In the genomic region with DNA sequence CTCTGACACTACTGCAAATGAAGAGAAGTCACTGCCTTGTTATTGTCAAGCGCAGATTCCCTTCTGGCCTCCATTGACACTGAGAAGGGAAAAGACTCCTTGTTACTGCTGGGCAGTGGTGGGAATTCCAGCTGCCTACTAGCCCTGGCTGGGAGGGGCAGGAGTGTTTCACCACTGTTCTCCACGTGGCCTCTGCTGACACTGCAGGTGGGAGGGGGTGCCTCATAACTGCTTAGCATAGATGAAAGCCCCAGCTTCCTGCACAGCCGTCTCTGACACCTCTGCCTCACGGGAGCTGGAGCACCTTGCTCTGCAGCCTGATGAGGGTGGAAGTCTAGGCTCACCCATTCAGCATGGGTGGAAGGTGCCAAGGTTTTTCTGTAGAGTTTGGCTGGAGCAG, we compare ENCODE assay signal across 1 cellular context.
TF ChIP-seq lines count a peak whose summit lies in the region.

No MANE protein-coding gene starts in this region.

TF ChIP-seq in HepG2, 621 proteins besides CTCF, POLR2A, EP300 and RAD21 (continued from another document):
- TF ChIP-seq, protein P1, sequence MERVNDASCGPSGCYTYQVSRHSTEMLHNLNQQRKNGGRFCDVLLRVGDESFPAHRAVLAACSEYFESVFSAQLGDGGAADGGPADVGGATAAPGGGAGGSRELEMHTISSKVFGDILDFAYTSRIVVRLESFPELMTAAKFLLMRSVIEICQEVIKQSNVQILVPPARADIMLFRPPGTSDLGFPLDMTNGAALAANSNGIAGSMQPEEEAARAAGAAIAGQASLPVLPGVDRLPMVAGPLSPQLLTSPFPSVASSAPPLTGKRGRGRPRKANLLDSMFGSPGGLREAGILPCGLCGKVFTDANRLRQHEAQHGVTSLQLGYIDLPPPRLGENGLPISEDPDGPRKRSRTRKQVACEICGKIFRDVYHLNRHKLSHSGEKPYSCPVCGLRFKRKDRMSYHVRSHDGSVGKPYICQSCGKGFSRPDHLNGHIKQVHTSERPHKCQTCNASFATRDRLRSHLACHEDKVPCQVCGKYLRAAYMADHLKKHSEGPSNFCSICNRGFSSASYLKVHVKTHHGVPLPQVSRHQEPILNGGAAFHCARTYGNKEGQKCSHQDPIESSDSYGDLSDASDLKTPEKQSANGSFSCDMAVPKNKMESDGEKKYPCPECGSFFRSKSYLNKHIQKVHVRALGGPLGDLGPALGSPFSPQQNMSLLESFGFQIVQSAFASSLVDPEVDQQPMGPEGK (CRISPR knock-in tag; IDR thresholded peaks at IDR 0.05), result 0 out of 2 replicates have a peak, but pooled peaks have one; percentile 12
- 0 out of 2 replicates have a peak, but pooled peaks have one; percentile 32 for TF ChIP-seq ZC3H13 (CRISPR knock-in tag; IDR thresholded peaks at IDR 0.05)
- TF ChIP-seq, protein P2, sequence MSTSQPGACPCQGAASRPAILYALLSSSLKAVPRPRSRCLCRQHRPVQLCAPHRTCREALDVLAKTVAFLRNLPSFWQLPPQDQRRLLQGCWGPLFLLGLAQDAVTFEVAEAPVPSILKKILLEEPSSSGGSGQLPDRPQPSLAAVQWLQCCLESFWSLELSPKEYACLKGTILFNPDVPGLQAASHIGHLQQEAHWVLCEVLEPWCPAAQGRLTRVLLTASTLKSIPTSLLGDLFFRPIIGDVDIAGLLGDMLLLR (CRISPR knock-in tag; IDR thresholded peaks at IDR 0.05), result no peak
- TF ChIP-seq TEAD3 (CRISPR knock-in tag; optimal IDR thresholded peaks at IDR 0.05; ENCODE audit: borderline replicate concordance), result peak; percentile 9
- TF ChIP-seq, protein P3, sequence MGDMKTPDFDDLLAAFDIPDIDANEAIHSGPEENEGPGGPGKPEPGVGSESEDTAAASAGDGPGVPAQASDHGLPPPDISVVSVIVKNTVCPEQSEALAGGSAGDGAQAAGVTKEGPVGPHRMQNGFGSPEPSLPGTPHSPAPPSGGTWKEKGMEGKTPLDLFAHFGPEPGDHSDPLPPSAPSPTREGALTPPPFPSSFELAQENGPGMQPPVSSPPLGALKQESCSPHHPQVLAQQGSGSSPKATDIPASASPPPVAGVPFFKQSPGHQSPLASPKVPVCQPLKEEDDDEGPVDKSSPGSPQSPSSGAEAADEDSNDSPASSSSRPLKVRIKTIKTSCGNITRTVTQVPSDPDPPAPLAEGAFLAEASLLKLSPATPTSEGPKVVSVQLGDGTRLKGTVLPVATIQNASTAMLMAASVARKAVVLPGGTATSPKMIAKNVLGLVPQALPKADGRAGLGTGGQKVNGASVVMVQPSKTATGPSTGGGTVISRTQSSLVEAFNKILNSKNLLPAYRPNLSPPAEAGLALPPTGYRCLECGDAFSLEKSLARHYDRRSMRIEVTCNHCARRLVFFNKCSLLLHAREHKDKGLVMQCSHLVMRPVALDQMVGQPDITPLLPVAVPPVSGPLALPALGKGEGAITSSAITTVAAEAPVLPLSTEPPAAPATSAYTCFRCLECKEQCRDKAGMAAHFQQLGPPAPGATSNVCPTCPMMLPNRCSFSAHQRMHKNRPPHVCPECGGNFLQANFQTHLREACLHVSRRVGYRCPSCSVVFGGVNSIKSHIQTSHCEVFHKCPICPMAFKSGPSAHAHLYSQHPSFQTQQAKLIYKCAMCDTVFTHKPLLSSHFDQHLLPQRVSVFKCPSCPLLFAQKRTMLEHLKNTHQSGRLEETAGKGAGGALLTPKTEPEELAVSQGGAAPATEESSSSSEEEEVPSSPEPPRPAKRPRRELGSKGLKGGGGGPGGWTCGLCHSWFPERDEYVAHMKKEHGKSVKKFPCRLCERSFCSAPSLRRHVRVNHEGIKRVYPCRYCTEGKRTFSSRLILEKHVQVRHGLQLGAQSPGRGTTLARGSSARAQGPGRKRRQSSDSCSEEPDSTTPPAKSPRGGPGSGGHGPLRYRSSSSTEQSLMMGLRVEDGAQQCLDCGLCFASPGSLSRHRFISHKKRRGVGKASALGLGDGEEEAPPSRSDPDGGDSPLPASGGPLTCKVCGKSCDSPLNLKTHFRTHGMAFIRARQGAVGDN (CRISPR knock-in tag; IDR thresholded peaks at IDR 0.05), result peak; percentile 70
- no peak for TF ChIP-seq ZZZ3 (CRISPR knock-in tag; IDR thresholded peaks at IDR 0.05; ENCODE audit: borderline replicate concordance)
- TF ChIP-seq, protein P4, sequence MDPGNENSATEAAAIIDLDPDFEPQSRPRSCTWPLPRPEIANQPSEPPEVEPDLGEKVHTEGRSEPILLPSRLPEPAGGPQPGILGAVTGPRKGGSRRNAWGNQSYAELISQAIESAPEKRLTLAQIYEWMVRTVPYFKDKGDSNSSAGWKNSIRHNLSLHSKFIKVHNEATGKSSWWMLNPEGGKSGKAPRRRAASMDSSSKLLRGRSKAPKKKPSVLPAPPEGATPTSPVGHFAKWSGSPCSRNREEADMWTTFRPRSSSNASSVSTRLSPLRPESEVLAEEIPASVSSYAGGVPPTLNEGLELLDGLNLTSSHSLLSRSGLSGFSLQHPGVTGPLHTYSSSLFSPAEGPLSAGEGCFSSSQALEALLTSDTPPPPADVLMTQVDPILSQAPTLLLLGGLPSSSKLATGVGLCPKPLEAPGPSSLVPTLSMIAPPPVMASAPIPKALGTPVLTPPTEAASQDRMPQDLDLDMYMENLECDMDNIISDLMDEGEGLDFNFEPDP (CRISPR knock-in tag; conservative IDR thresholded peaks at IDR 0.05), result 0 out of 2 replicates have a peak, but pooled peaks have one; percentile 29
- TF ChIP-seq ARNT (IDR thresholded peaks at IDR 0.05), result no peak
- no peak for TF ChIP-seq SPEN (CRISPR knock-in tag; IDR thresholded peaks at IDR 0.05; ENCODE audit: low read depth)
- TF ChIP-seq, protein P5, sequence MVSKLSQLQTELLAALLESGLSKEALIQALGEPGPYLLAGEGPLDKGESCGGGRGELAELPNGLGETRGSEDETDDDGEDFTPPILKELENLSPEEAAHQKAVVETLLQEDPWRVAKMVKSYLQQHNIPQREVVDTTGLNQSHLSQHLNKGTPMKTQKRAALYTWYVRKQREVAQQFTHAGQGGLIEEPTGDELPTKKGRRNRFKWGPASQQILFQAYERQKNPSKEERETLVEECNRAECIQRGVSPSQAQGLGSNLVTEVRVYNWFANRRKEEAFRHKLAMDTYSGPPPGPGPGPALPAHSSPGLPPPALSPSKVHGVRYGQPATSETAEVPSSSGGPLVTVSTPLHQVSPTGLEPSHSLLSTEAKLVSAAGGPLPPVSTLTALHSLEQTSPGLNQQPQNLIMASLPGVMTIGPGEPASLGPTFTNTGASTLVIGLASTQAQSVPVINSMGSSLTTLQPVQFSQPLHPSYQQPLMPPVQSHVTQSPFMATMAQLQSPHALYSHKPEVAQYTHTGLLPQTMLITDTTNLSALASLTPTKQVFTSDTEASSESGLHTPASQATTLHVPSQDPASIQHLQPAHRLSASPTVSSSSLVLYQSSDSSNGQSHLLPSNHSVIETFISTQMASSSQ (IDR thresholded peaks at IDR 0.05; ENCODE audit: low read depth), result no peak
- TF ChIP-seq, protein P5 (CRISPR knock-in tag; IDR thresholded peaks at IDR 0.05; ENCODE audit: borderline replicate concordance), result no peak
- TF ChIP-seq, protein P6, sequence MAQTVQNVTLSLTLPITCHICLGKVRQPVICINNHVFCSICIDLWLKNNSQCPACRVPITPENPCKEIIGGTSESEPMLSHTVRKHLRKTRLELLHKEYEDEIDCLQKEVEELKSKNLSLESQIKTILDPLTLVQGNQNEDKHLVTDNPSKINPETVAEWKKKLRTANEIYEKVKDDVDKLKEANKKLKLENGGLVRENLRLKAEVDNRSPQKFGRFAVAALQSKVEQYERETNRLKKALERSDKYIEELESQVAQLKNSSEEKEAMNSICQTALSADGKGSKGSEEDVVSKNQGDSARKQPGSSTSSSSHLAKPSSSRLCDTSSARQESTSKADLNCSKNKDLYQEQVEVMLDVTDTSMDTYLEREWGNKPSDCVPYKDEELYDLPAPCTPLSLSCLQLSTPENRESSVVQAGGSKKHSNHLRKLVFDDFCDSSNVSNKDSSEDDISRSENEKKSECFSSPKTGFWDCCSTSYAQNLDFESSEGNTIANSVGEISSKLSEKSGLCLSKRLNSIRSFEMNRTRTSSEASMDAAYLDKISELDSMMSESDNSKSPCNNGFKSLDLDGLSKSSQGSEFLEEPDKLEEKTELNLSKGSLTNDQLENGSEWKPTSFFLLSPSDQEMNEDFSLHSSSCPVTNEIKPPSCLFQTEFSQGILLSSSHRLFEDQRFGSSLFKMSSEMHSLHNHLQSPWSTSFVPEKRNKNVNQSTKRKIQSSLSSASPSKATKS (CRISPR knock-in tag; IDR thresholded peaks at IDR 0.05), result no peak
- TF ChIP-seq, protein P7, sequence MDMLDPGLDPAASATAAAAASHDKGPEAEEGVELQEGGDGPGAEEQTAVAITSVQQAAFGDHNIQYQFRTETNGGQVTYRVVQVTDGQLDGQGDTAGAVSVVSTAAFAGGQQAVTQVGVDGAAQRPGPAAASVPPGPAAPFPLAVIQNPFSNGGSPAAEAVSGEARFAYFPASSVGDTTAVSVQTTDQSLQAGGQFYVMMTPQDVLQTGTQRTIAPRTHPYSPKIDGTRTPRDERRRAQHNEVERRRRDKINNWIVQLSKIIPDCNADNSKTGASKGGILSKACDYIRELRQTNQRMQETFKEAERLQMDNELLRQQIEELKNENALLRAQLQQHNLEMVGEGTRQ (IDR thresholded peaks at IDR 0.05; ENCODE audit: low read depth, low read length), result 0 out of 2 replicates have a peak, but pooled peaks have one; percentile 11
- TF ChIP-seq, protein P7 (CRISPR knock-in tag; IDR thresholded peaks at IDR 0.05; ENCODE audit: borderline replicate concordance), result no peak; the same call in 1 of the 2 replicates
- TF ChIP-seq, protein P8, sequence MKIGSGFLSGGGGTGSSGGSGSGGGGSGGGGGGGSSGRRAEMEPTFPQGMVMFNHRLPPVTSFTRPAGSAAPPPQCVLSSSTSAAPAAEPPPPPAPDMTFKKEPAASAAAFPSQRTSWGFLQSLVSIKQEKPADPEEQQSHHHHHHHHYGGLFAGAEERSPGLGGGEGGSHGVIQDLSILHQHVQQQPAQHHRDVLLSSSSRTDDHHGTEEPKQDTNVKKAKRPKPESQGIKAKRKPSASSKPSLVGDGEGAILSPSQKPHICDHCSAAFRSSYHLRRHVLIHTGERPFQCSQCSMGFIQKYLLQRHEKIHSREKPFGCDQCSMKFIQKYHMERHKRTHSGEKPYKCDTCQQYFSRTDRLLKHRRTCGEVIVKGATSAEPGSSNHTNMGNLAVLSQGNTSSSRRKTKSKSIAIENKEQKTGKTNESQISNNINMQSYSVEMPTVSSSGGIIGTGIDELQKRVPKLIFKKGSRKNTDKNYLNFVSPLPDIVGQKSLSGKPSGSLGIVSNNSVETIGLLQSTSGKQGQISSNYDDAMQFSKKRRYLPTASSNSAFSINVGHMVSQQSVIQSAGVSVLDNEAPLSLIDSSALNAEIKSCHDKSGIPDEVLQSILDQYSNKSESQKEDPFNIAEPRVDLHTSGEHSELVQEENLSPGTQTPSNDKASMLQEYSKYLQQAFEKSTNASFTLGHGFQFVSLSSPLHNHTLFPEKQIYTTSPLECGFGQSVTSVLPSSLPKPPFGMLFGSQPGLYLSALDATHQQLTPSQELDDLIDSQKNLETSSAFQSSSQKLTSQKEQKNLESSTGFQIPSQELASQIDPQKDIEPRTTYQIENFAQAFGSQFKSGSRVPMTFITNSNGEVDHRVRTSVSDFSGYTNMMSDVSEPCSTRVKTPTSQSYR (CRISPR knock-in tag; IDR thresholded peaks at IDR 0.05; ENCODE audit: borderline replicate concordance), result no peak
- TF ChIP-seq ZNF564 (CRISPR knock-in tag; IDR thresholded peaks at IDR 0.05), result no peak
- peak; percentile 19; the same call in 1 of the 2 replicates for TF ChIP-seq MYC (CRISPR knock-in tag; IDR thresholded peaks at IDR 0.05; ENCODE audit: borderline replicate concordance)
- TF ChIP-seq SALL1 (CRISPR knock-in tag; IDR thresholded peaks at IDR 0.05), result peak; percentile 36; the same call in 1 of the 2 replicates
- 0 out of 2 replicates have a peak, but pooled peaks have one; percentile 12 for TF ChIP-seq MED1 (CRISPR knock-in tag; IDR thresholded peaks at IDR 0.05)
- no peak for TF ChIP-seq TMF1 (CRISPR knock-in tag; IDR thresholded peaks at IDR 0.05; ENCODE audit: low read depth)
- TF ChIP-seq CBX1 (IDR thresholded peaks at IDR 0.05; ENCODE audit: low read depth), result no peak
